ENCODE assay signal across 20 cellular contexts in genomic region chr16:89007371-89008249, GRCh38. TPM values are rescaled to one million over a fixed set of nuclear protein-coding genes. Genes with fewer than 3 reads are reported as not detected.
"Had no signal": no experiment of that assay in that cellular context is flagged by ENCODE, and none has a peak within 500 bp of the region (broad histone marks: within the 10 kb centered on the region; RNA-seq: fewer than 3 reads in every experiment).

No MANE protein-coding gene starts in this region.

- H3K27ac Mint-ChIP-seq: activated naive CD4-positive, alpha-beta T cell treated with anti-CD3 and anti-CD28 coated beads, Interleukin-2, amount 10 ng/mL, durations not matched to agents 7 days and 5 days; activated T-cell treated with anti-CD3 and anti-CD28 coated beads, Interleukin-2, amount 50 U/mL, for 24 hours; mesothelial cell of epicardium; neural progenitor cell had no signal

- H3K4me3 ChIP-seq: ascending aorta, breast epithelium, dorsolateral prefrontal cortex, gastroesophageal sphincter, neural progenitor cell, ovary, skin epidermis, transverse colon had no signal

- H3K36me3 Mint-ChIP-seq: activated naive CD4-positive, alpha-beta T cell treated with anti-CD3 and anti-CD28 coated beads, Interleukin-2, amount 10 ng/mL, durations not matched to agents 7 days and 5 days; mesothelial cell of epicardium; neural progenitor cell had no signal

- H3K4me3 Mint-ChIP-seq: activated naive CD4-positive, alpha-beta T cell treated with anti-CD3 and anti-CD28 coated beads, Interleukin-2, amount 10 ng/mL, durations not matched to agents 7 days and 5 days; activated T-cell treated with anti-CD3 and anti-CD28 coated beads, Interleukin-2, amount 50 U/mL, for 24 hours; mesothelial cell of epicardium; neural progenitor cell had no signal

- H3K4me1 ChIP-seq: ascending aorta, breast epithelium, gastroesophageal sphincter had no signal

- H3K4me1 Mint-ChIP-seq: activated naive CD4-positive, alpha-beta T cell treated with anti-CD3 and anti-CD28 coated beads, Interleukin-2, amount 10 ng/mL, durations not matched to agents 7 days and 5 days; mesothelial cell of epicardium; neural progenitor cell had no signal

- H3K9me3 ChIP-seq: ascending aorta, breast epithelium, gastroesophageal sphincter, ovary, transverse colon had no signal

- H3K9me3 Mint-ChIP-seq: activated T-cell treated with anti-CD3 and anti-CD28 coated beads, Interleukin-2, amount 50 U/mL, for 24 hours had no signal

- DNase-seq: activated CD4-positive, alpha-beta T cell treated with anti-CD3 and anti-CD28 coated beads for 1 hour; activated CD4-positive, alpha-beta T cell treated with anti-CD3 and anti-CD28 coated beads, Interleukin-2, amount 50 U/mL, for 48 hours; activated naive CD4-positive, alpha-beta T cell treated with anti-CD3 and anti-CD28 coated beads, Interleukin-2, amount 10 ng/mL, durations not matched to agents 7 days and 5 days; activated T-cell treated with anti-CD3 and anti-CD28 coated beads, Interleukin-2, amount 50 U/mL, for 24 hours; ovary; stimulated activated CD4-positive, alpha-beta T cell treated with anti-CD3 and anti-CD28 coated beads, Interleukin-4, amount 100 ng/mL, for 24 hours; stimulated activated naive CD4-positive, alpha-beta T cell; substantia nigra; T-helper 1 cell; T1000; transverse colon had no signal

- H3K27me3 ChIP-seq: ascending aorta, ovary had no signal

- ATAC-seq: gastroesophageal sphincter, SK-N-SH treated with all-trans-retinoic acid at 6 μM for 48 hours had no signal

- H3K27ac ChIP-seq: ascending aorta, breast epithelium, dorsolateral prefrontal cortex, gastroesophageal sphincter, neural progenitor cell, ovary, skin epidermis, transverse colon had no signal

- H3K36me3 ChIP-seq: ascending aorta, breast epithelium, gastroesophageal sphincter, neural progenitor cell, ovary, transverse colon had no signal

RNA-seq across cellular contexts. Expression of gene CBFA2T3, which starts 30.6 kb away (rescaled TPM):
- total RNA-seq: renal cortical epithelial cell had no signal
